ENCODE assay signal across 1 cellular context in the genomic region with DNA sequence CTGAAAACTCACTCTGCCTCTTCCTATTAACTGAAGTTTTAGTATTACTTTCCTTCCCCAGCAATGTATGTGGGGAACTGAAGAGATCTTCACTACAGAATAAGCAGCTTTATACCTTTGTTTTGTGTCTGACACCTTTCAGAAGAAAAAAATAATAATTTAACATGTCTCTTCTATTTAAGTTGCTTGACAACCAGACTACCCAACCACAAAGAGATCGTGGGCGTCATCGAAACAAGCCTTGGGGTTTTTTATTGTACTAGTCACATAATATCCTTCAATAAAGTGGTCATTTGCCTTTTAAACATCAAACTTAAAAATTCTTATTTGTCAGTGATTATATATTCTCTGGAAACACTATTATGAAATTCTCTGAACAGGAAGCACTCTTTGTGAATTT.
TF ChIP-seq lines count a peak whose summit lies in the region.

No MANE protein-coding gene starts in this region.

TF ChIP-seq in GM12878, 131 proteins besides CTCF, POLR2A, EP300 and RAD21 (continued from another document):
- TF ChIP-seq BMI1 (IDR thresholded peaks at IDR 0.05; ENCODE audit: borderline replicate concordance) = peak; percentile 30; the same call in 1 of the 2 replicates
- TF ChIP-seq, protein P1, sequence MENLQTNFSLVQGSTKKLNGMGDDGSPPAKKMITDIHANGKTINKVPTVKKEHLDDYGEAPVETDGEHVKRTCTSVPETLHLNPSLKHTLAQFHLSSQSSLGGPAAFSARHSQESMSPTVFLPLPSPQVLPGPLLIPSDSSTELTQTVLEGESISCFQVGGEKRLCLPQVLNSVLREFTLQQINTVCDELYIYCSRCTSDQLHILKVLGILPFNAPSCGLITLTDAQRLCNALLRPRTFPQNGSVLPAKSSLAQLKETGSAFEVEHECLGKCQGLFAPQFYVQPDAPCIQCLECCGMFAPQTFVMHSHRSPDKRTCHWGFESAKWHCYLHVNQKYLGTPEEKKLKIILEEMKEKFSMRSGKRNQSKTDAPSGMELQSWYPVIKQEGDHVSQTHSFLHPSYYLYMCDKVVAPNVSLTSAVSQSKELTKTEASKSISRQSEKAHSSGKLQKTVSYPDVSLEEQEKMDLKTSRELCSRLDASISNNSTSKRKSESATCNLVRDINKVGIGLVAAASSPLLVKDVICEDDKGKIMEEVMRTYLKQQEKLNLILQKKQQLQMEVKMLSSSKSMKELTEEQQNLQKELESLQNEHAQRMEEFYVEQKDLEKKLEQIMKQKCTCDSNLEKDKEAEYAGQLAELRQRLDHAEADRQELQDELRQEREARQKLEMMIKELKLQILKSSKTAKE (IDR thresholded peaks at IDR 0.05; ENCODE audit: low read depth, poor library complexity, severe bottlenecking) = peak; percentile 75
- no peak for TF ChIP-seq FOS (IDR thresholded peaks at IDR 0.05; ENCODE audit: borderline replicate concordance, extremely low read depth, insufficient read length)
- TF ChIP-seq, protein P2, sequence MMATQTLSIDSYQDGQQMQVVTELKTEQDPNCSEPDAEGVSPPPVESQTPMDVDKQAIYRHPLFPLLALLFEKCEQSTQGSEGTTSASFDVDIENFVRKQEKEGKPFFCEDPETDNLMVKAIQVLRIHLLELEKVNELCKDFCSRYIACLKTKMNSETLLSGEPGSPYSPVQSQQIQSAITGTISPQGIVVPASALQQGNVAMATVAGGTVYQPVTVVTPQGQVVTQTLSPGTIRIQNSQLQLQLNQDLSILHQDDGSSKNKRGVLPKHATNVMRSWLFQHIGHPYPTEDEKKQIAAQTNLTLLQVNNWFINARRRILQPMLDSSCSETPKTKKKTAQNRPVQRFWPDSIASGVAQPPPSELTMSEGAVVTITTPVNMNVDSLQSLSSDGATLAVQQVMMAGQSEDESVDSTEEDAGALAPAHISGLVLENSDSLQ (IDR thresholded peaks at IDR 0.05) = 0 out of 2 replicates have a peak, but pooled peaks have one; percentile 12
- TF ChIP-seq MXI1 (IDR thresholded peaks at IDR 0.05; ENCODE audit: low read depth, low read length) = no peak
